ENCODE assay signal across 8 cellular contexts in genomic region chr10:16521311-16522016, GRCh38. TPM values are rescaled to one million over a fixed set of nuclear protein-coding genes. Genes with fewer than 3 reads are reported as not detected.
A peak's percentile ranks its signal among the peaks of the same experiment; 100 is the strongest.
DNase-seq lines count a peak whose midpoint lies in the region; ATAC-seq and TF ChIP-seq lines count a peak whose summit lies in the region.

Gene C1QL3 (minus strand): TSS chr10:16521879. CDS start chr10:16521065, 814 bp downstream.

- no peak within 1 kb of the TSS for H3K27ac Mint-ChIP-seq in nephron

- H3K4me1 Mint-ChIP-seq in nephron, result peaks cover 10% of the 10 kb centered on the region

- peak within 1 kb of the TSS; percentile 82 to 85 (median 83) for H3K4me3 Mint-ChIP-seq in nephron

- peak within 1 kb of the TSS; percentile 39 for H3K4me3 ChIP-seq in WI38 (ENCODE audit: low read depth, low read length)

- DNase-seq in activated naive CD4-positive, alpha-beta T cell treated with Interleukin-2 at 50 U/mL for 16 hours, result peak; percentile 27
- DNase-seq in activated naive CD4-positive, alpha-beta T cell (lab: John Stamatoyannopoulos, UW), result no peak
- DNase-seq in NCI-H2196 treated with DMSO at 0.1 percent for 48 hours (lab: John Stamatoyannopoulos, UW; ENCODE audit: unreplicated experiment), result no peak

- no peak for TF ChIP-seq CTCF in WI38 (IDR thresholded peaks at IDR 0.05; ENCODE audit: low read depth, low read length)
- TF ChIP-seq CTCF in nephron (IDR thresholded peaks at IDR 0.05; ENCODE audit: unreplicated experiment in 3 of 3), result peak in 1 of 3 experiments; percentile 1

- peaks cover 3% of the 10 kb centered on the region for H3K9me3 Mint-ChIP-seq in nephron

- peaks cover 96% of the 10 kb centered on the region for H3K27me3 Mint-ChIP-seq in nephron (ENCODE audit: low read depth)

- ATAC-seq in HG03025 (IDR thresholded peaks at IDR 0.05; ENCODE audit: low FRiP score, unreplicated experiment) (peak; percentile 29), esophagus mucosa (peak; percentile 31), HG03520 (IDR thresholded peaks at IDR 0.05; ENCODE audit: unreplicated experiment) (no peak)

- no peaks in the 10 kb centered on the region for H3K36me3 Mint-ChIP-seq in nephron (ENCODE audit: low read depth)

RNA-seq across cellular contexts. Expression of gene C1QL3, which starts in this region (rescaled TPM):
- total RNA-seq in esophagus mucosa, result not detected

Comparison
In these comparisons a context has a peak if more than half of its experiments do, and no peak if none do; other contexts are left out.
1. Peak in ATAC-seq in esophagus mucosa; RNA of the gene not detected or under 1 TPM.